In the genomic region with DNA sequence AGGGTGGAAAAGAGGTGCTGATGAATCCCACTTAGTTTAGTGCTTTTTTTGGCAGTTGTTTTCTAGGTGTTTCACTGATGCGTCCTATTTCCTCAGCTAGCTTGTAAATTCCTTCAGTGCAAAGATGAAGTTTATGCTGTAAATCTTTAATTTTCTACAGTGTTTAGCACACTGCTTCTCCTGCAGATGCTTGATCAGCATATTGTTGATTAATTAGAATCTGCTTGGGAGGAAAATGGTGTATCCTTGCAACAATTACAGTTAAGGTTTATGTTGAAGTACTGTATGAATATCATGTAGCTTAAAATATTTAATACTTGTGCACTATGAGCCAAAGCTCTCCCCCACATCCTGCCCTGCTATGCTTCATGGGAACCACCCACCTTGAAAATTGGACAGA, we compare ENCODE assay signal across 38 cellular contexts.
"Had no signal": no experiment of that assay in that cellular context is flagged by ENCODE, and none has a peak within 500 bp of the region (broad histone marks: within the 10 kb centered on the region; RNA-seq: fewer than 3 reads in every experiment).

No MANE protein-coding gene starts in this region.

- H3K9me3 ChIP-seq: ascending aorta had no signal

- H3K9me3 Mint-ChIP-seq: activated CD4-positive, alpha-beta memory T cell treated with anti-CD3 and anti-CD28 coated beads, Interleukin-2, amount 10 ng/mL, durations not matched to agents 7 days and 5 days; activated CD4-positive, alpha-beta T cell treated with anti-CD3 and anti-CD28 coated beads, Interleukin-2, amount 10 ng/mL, durations not matched to agents 7 days and 5 days; activated naive CD4-positive, alpha-beta T cell treated with anti-CD3 and anti-CD28 coated beads, Interleukin-2, amount 10 ng/mL, durations not matched to agents 7 days and 5 days; activated naive CD4-positive, alpha-beta T cell treated with anti-CD3 and anti-CD28 coated beads, Interleukin-2, amount 50 U/mL, for 24 hours; activated naive CD8-positive, alpha-beta T cell treated with anti-CD3 and anti-CD28 coated beads, Interleukin-2, amount 10 ng/mL, durations not matched to agents 7 days and 5 days; activated naive CD8-positive, alpha-beta T cell treated with anti-CD3 and anti-CD28 coated beads, Interleukin-2, amount 50 U/mL, for 24 hours; activated T-cell treated with anti-CD3 and anti-CD28 coated beads, Interleukin-2, amount 50 U/mL, for 24 hours; activated T-helper 2 cell treated with anti-CD3 and anti-CD28 coated beads, Interferon-gamma antibody, Interleukin-2, Interleukin-4, amounts not matched to agents 10 μg/mL and 5 μg/mL and 100 μg/mL, durations not matched to agents 14 hours and 24 hours and 36 hours; brain; central memory CD8-positive, alpha-beta T cell; T-helper 1 cell treated with Interleukin-12 subunit alpha and Interleukin-12 subunit beta and Interleukin-4 antibody, amounts not matched to agents 30 μg/mL and 1 μg/mL, for 36 hours; T-helper 2 cell treated with Interferon-gamma antibody and Interleukin-4, amounts not matched to agents 5 μg/mL and 100 μg/mL, for 36 hours had no signal

- H3K36me3 Mint-ChIP-seq: activated CD8-positive, alpha-beta memory T cell treated with anti-CD3 and anti-CD28 coated beads, Interleukin-2, amount 10 ng/mL, durations not matched to agents 7 days and 5 days; activated naive CD4-positive, alpha-beta T cell treated with anti-CD3 and anti-CD28 coated beads, Interleukin-2, amount 10 ng/mL, durations not matched to agents 7 days and 5 days; activated naive CD4-positive, alpha-beta T cell treated with anti-CD3 and anti-CD28 coated beads, Interleukin-2, amount 50 U/mL, for 24 hours; activated naive CD8-positive, alpha-beta T cell; activated naive CD8-positive, alpha-beta T cell treated with anti-CD3 and anti-CD28 coated beads, Interleukin-2, amount 10 ng/mL, durations not matched to agents 7 days and 5 days; brain; WTC11 had no signal

- H3K27me3 Mint-ChIP-seq: activated CD4-positive, alpha-beta T cell treated with anti-CD3 and anti-CD28 coated beads for 36 hours; activated naive CD4-positive, alpha-beta T cell treated with anti-CD3 and anti-CD28 coated beads, Interleukin-2, amount 50 U/mL, for 24 hours; activated naive CD8-positive, alpha-beta T cell; brain had no signal

- H3K4me3 Mint-ChIP-seq: activated CD4-positive, alpha-beta memory T cell treated with anti-CD3 and anti-CD28 coated beads, Interleukin-2, amount 10 ng/mL, durations not matched to agents 7 days and 5 days; activated CD4-positive, alpha-beta T cell treated with anti-CD3 and anti-CD28 coated beads for 36 hours; activated CD4-positive, alpha-beta T cell treated with anti-CD3 and anti-CD28 coated beads, Interleukin-2, amount 10 ng/mL, durations not matched to agents 7 days and 5 days; activated CD8-positive, alpha-beta memory T cell treated with anti-CD3 and anti-CD28 coated beads, Interleukin-2, amount 10 ng/mL, durations not matched to agents 7 days and 5 days; activated CD8-positive, alpha-beta T cell treated with anti-CD3 and anti-CD28 coated beads, Interleukin-2, amount 10 ng/mL, durations not matched to agents 7 days and 5 days; activated naive CD4-positive, alpha-beta T cell treated with anti-CD3 and anti-CD28 coated beads, Interleukin-2, amount 10 ng/mL, durations not matched to agents 7 days and 5 days; activated naive CD4-positive, alpha-beta T cell treated with anti-CD3 and anti-CD28 coated beads, Interleukin-2, amount 50 U/mL, for 24 hours; activated naive CD8-positive, alpha-beta T cell; activated naive CD8-positive, alpha-beta T cell treated with anti-CD3 and anti-CD28 coated beads, Interleukin-2, amount 10 ng/mL, durations not matched to agents 7 days and 5 days; activated naive CD8-positive, alpha-beta T cell treated with anti-CD3 and anti-CD28 coated beads, Interleukin-2, amount 50 U/mL, for 24 hours; activated T-cell treated with anti-CD3 and anti-CD28 coated beads, Interleukin-2, amount 50 U/mL, for 24 hours; central memory CD8-positive, alpha-beta T cell; T-helper 1 cell treated with Interleukin-12 subunit alpha and Interleukin-12 subunit beta and Interleukin-4 antibody, amounts not matched to agents 30 μg/mL and 1 μg/mL, for 36 hours; T-helper 2 cell treated with Interferon-gamma antibody and Interleukin-4, amounts not matched to agents 5 μg/mL and 100 μg/mL, for 36 hours; WTC11 had no signal

- H3K27ac Mint-ChIP-seq: activated CD4-positive, alpha-beta memory T cell treated with anti-CD3 and anti-CD28 coated beads, Interleukin-2, amount 10 ng/mL, durations not matched to agents 7 days and 5 days; activated CD4-positive, alpha-beta T cell treated with anti-CD3 and anti-CD28 coated beads for 36 hours; activated CD4-positive, alpha-beta T cell treated with anti-CD3 and anti-CD28 coated beads, Interleukin-2, amount 10 ng/mL, durations not matched to agents 7 days and 5 days; activated CD8-positive, alpha-beta memory T cell treated with anti-CD3 and anti-CD28 coated beads, Interleukin-2, amount 10 ng/mL, durations not matched to agents 7 days and 5 days; activated CD8-positive, alpha-beta T cell treated with anti-CD3 and anti-CD28 coated beads, Interleukin-2, amount 10 ng/mL, durations not matched to agents 7 days and 5 days; activated naive CD4-positive, alpha-beta T cell treated with anti-CD3 and anti-CD28 coated beads, Interleukin-2, amount 10 ng/mL, durations not matched to agents 7 days and 5 days; activated naive CD4-positive, alpha-beta T cell treated with anti-CD3 and anti-CD28 coated beads, Interleukin-2, amount 50 U/mL, for 24 hours; activated naive CD8-positive, alpha-beta T cell; activated naive CD8-positive, alpha-beta T cell treated with anti-CD3 and anti-CD28 coated beads, Interleukin-2, amount 10 ng/mL, durations not matched to agents 7 days and 5 days; activated naive CD8-positive, alpha-beta T cell treated with anti-CD3 and anti-CD28 coated beads, Interleukin-2, amount 50 U/mL, for 24 hours; activated T-cell treated with anti-CD3 and anti-CD28 coated beads, Interleukin-2, amount 50 U/mL, for 24 hours; activated T-helper 2 cell treated with anti-CD3 and anti-CD28 coated beads, Interferon-gamma antibody, Interleukin-2, Interleukin-4, amounts not matched to agents 10 μg/mL and 5 μg/mL and 100 μg/mL, durations not matched to agents 14 hours and 24 hours and 36 hours; T-helper 1 cell treated with Interleukin-12 subunit alpha and Interleukin-12 subunit beta and Interleukin-4 antibody, amounts not matched to agents 30 μg/mL and 1 μg/mL, for 36 hours; T-helper 2 cell treated with Interferon-gamma antibody and Interleukin-4, amounts not matched to agents 5 μg/mL and 100 μg/mL, for 36 hours; WTC11 had no signal

- DNase-seq: activated CD4-positive, alpha-beta memory T cell treated with anti-CD3 and anti-CD28 coated beads, Interleukin-2, amount 10 ng/mL, durations not matched to agents 7 days and 5 days; activated CD4-positive, alpha-beta T cell treated with anti-CD3 and anti-CD28 coated beads for 1 hour; activated CD4-positive, alpha-beta T cell treated with anti-CD3 and anti-CD28 coated beads for 36 hours; activated CD4-positive, alpha-beta T cell treated with anti-CD3 and anti-CD28 coated beads for 48 hours; activated CD4-positive, alpha-beta T cell treated with anti-CD3 and anti-CD28 coated beads, Interleukin-2, amount 10 ng/mL, durations not matched to agents 7 days and 5 days; activated CD4-positive, alpha-beta T cell treated with anti-CD3 and anti-CD28 coated beads, Interleukin-2, amount 50 U/mL, for 48 hours; activated CD4-positive, CD25-positive, alpha-beta regulatory T cell; activated CD8-positive, alpha-beta memory T cell treated with anti-CD3 and anti-CD28 coated beads for 24 hours; activated CD8-positive, alpha-beta memory T cell treated with anti-CD3 and anti-CD28 coated beads, Interleukin-2, amount 10 ng/mL, durations not matched to agents 7 days and 5 days; activated CD8-positive, alpha-beta memory T cell treated with anti-CD3 and anti-CD28 coated beads, Interleukin-2, amount 50 U/mL, for 48 hours; activated effector memory CD4-positive, alpha-beta T cell treated with Interleukin-2 at 50 U/mL for 16 hours; activated gamma-delta T cell; activated naive CD4-positive, alpha-beta T cell treated with anti-CD3 and anti-CD28 coated beads, Interleukin-2, amount 10 ng/mL, durations not matched to agents 7 days and 5 days; activated naive CD4-positive, alpha-beta T cell treated with Interleukin-2 at 50 U/mL for 16 hours; activated naive CD8-positive, alpha-beta T cell treated with anti-CD3 and anti-CD28 coated beads, Interleukin-2, amount 10 ng/mL, durations not matched to agents 7 days and 5 days; activated naive CD8-positive, alpha-beta T cell treated with anti-CD3 and anti-CD28 coated beads, Interleukin-2, amount 50 U/mL, for 24 hours; activated T-cell treated with anti-CD3 and anti-CD28 coated beads, Interleukin-2, amount 50 U/mL, for 24 hours; activated T-cell treated with anti-CD3 and anti-CD28 coated beads, Interleukin-2, amount 50 U/mL, for 48 hours; caudate nucleus; cerebellar nuclear complex; T-helper 1 cell; T-helper 2 cell; T-helper 9 cell; WERI-Rb-1 had no signal

- H3K27ac ChIP-seq: ascending aorta, cardiac muscle cell, WERI-Rb-1 had no signal

- FAIRE-seq: bronchial epithelial cell, TTC549 had no signal

- H3K4me3 ChIP-seq: ascending aorta, cardiac muscle cell had no signal

- H3K36me3 ChIP-seq: ascending aorta, cardiac muscle cell, WERI-Rb-1 had no signal

- H3K27me3 ChIP-seq: ascending aorta, cardiac muscle cell had no signal

- H3K4me1 Mint-ChIP-seq: activated CD4-positive, alpha-beta memory T cell treated with anti-CD3 and anti-CD28 coated beads, Interleukin-2, amount 10 ng/mL, durations not matched to agents 7 days and 5 days; activated CD4-positive, alpha-beta T cell treated with anti-CD3 and anti-CD28 coated beads for 36 hours; activated CD4-positive, alpha-beta T cell treated with anti-CD3 and anti-CD28 coated beads, Interleukin-2, amount 10 ng/mL, durations not matched to agents 7 days and 5 days; activated CD8-positive, alpha-beta memory T cell treated with anti-CD3 and anti-CD28 coated beads, Interleukin-2, amount 10 ng/mL, durations not matched to agents 7 days and 5 days; activated naive CD4-positive, alpha-beta T cell treated with anti-CD3 and anti-CD28 coated beads, Interleukin-2, amount 10 ng/mL, durations not matched to agents 7 days and 5 days; activated naive CD4-positive, alpha-beta T cell treated with anti-CD3 and anti-CD28 coated beads, Interleukin-2, amount 50 U/mL, for 24 hours; activated naive CD8-positive, alpha-beta T cell treated with anti-CD3 and anti-CD28 coated beads, Interleukin-2, amount 10 ng/mL, durations not matched to agents 7 days and 5 days; activated naive CD8-positive, alpha-beta T cell treated with anti-CD3 and anti-CD28 coated beads, Interleukin-2, amount 50 U/mL, for 24 hours; central memory CD8-positive, alpha-beta T cell; WTC11 had no signal

- ATAC-seq: activated CD4-positive, alpha-beta T cell treated with anti-CD3 and anti-CD28 coated beads for 36 hours; activated CD4-positive, CD25-positive, alpha-beta regulatory T cell treated with anti-CD3 and anti-CD28 coated beads, Interleukin-2, amount 50 U/mL, for 24 hours; activated CD8-positive, alpha-beta memory T cell treated with anti-CD3 and anti-CD28 coated beads, Interleukin-2, amount 10 ng/mL, durations not matched to agents 7 days and 5 days; activated CD8-positive, alpha-beta T cell treated with anti-CD3 and anti-CD28 coated beads, Interleukin-2, amount 10 ng/mL, durations not matched to agents 7 days and 5 days; activated naive CD8-positive, alpha-beta T cell treated with anti-CD3 and anti-CD28 coated beads, Interleukin-2, amount 50 U/mL, for 24 hours; WTC11 had no signal
